In the genomic region with DNA sequence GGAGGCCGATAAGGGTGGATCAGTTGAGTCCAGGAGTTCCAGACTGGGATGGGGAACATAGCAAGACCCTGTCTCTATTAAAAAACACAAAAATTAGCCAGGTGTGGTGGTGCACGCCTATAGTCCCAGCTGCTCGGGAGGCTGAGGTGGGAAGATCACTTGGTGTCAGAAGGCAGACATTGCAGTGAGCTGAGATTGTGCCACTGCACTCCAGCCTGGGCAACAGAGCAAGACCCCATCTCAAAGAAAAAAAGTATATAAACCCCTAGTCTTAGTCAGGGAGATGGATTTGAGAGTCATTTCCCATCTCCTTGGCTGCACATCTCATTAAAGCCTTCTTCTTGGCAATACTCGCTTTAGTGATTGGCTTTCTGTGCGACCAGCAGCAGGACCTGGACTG, we compare ENCODE assay signal across 1 cellular context.
TF ChIP-seq lines count a peak whose summit lies in the region.

No MANE protein-coding gene starts in this region.

TF ChIP-seq in HCT116, 20 proteins besides CTCF, POLR2A, EP300 and RAD21:
- TF ChIP-seq POLR2AphosphoS5 (IDR thresholded peaks at IDR 0.05; ENCODE audit: low read depth, low read length), result 0 out of 2 replicates have a peak, but pooled peaks have one; percentile 17
